8 cellular contexts compared by ENCODE assay signal in the genomic region with DNA sequence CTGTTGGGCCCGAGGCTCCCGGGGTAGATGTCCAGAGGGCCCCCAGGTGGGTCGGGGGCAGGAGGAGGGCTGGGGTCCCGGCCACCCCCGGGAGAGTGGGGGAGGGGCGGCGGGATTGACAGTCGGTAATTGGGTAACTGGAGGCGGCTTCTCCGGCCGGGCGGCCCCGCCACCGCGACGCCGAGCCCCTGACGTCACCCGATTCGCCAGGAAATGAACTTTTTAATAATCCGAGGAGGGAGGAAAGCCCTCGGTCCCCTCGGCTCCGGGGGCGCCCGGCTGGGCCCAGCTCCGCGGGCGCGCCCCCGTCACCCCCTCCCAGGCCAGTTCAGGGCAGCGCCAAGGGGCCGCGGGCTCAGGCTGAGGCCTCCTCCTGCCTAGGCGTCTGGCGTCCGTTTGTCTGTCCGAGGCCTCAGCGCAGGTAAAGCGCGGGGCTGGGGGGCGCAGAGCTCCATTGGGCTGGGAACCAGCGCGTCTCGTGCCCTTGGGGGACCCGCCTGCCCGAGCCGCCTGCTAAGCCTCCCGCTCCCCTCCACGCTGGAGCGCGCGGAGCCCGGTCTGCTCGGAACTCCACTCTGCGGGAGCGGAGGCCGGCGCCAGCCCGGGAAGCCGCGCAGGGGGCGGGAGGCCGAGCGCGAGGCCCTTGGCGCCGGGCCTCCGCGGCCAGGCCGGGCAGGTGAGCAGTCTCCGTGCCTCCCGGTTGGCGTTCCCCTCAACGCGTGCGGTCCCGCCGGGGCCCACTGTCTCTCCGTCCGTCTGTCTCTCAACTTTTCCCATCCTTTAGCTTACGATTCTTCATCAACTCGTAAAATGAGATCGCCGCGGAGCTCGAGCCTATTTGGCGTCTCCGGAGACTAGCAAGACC. TPM values are rescaled to one million over a fixed set of nuclear protein-coding genes. Genes with fewer than 3 reads are reported as not detected.
DNase-seq lines count a peak whose midpoint lies in the region; ATAC-seq and TF ChIP-seq lines count a peak whose summit lies in the region.

No MANE protein-coding gene starts in this region.

- no peak overlapping the region for H3K4ac ChIP-seq in mesendoderm (ENCODE audit: low read depth, low read length)

- ATAC-seq in SK-N-SH treated with all-trans-retinoic acid at 6 μM for 48 hours (peak; percentile 12), HG03045 (IDR thresholded peaks at IDR 0.05; ENCODE audit: unreplicated experiment) (no peak), HG03442 (IDR thresholded peaks at IDR 0.05; ENCODE audit: unreplicated experiment) (no peak)

- no peak overlapping the region for H4K8ac ChIP-seq in mesendoderm (ENCODE audit: low read depth, low read length)

- H3K9me3 ChIP-seq in BLaER1 treated with 17β-estradiol and CSF1 and Interleukin-3, amounts not matched to agents 10 nM and 100 nM (replicated peaks in 1 of 11), result no peaks in the 10 kb centered on the region; a peak in 1 of 22 replicates

- no peak for TF ChIP-seq CTCF in HL-60 (IDR thresholded peaks at IDR 0.05; ENCODE audit: insufficient read depth, low read length)

- no CpG with 5 or more reads among the region's 89 CpGs for WGBS in mesendoderm (ENCODE audit: extremely low coverage, insufficient coverage, low lambda C conversion rate)

- no peak overlapping the region for H2BK5ac ChIP-seq in mesendoderm (ENCODE audit: low read length)

- H3K27me3 ChIP-seq in BLaER1 treated with 17β-estradiol and CSF1 and Interleukin-3, amounts not matched to agents 10 nM and 100 nM, result peaks cover 100% of the 10 kb centered on the region in 11 experiments
- no peaks in the 10 kb centered on the region for H3K27me3 ChIP-seq in HL-60 (ENCODE audit: insufficient read depth, poor library complexity, severe bottlenecking)
- peaks cover 51% of the 10 kb centered on the region for H3K27me3 ChIP-seq in mesendoderm (ENCODE audit: insufficient read depth, low read length, poor library complexity)

- peaks cover 4 to 100% (median 98%) of the 10 kb centered on the region in 11 experiments; a peak in 20 of 22 replicates for H4K20me1 ChIP-seq in BLaER1 treated with 17β-estradiol and CSF1 and Interleukin-3, amounts not matched to agents 10 nM and 100 nM

- peak overlapping the region; percentile 87 for H3K23ac ChIP-seq in mesendoderm (ENCODE audit: low read length)

- DNase-seq in HL-60 (ENCODE audit: low read depth in 1 of 2, low spot score in 1 of 2), result peak in 1 of 2 experiments; percentile 48
- peak; percentile 72 for DNase-seq in dermis blood vessel endothelial cell
- peak; percentile 79 for DNase-seq in mesendoderm
- peak; percentile 87 for DNase-seq in ureter (ENCODE audit: low spot score)

- no peaks in the 10 kb centered on the region for H3K79me1 ChIP-seq in mesendoderm (ENCODE audit: low read length)

- H3K56ac ChIP-seq in mesendoderm (ENCODE audit: low read length), result peak overlapping the region; percentile 89

- peak overlapping the region; percentile 70 to 99 (median 89) for H3K4me2 ChIP-seq in BLaER1 treated with 17β-estradiol and CSF1 and Interleukin-3, amounts not matched to agents 10 nM and 100 nM
- H3K4me2 ChIP-seq in mesendoderm (ENCODE audit: low read length), result peak overlapping the region; percentile 89

- H3K36me3 ChIP-seq in BLaER1 treated with 17β-estradiol and CSF1 and Interleukin-3, amounts not matched to agents 10 nM and 100 nM, result no peaks in the 10 kb centered on the region
- H3K36me3 ChIP-seq in mesendoderm (ENCODE audit: control insufficient read depth, insufficient read depth, low read length), result no peaks in the 10 kb centered on the region

- H3K79me2 ChIP-seq in mesendoderm (ENCODE audit: control insufficient read depth, insufficient read depth, low read length), result no peaks in the 10 kb centered on the region

- H3K27ac ChIP-seq in BLaER1 treated with 17β-estradiol and CSF1 and Interleukin-3, amounts not matched to agents 10 nM and 100 nM, result 0 out of 22 replicates have a peak overlapping the region, but pooled peaks of 1 of the 11 experiments have one; percentile 1
- H3K27ac ChIP-seq in HL-60 (replicated peaks) (peak overlapping the region; percentile 60), mesendoderm (ENCODE audit: low read depth, low read length) (no peak overlapping the region)

- peak overlapping the region; percentile 43 for H3K18ac ChIP-seq in mesendoderm (ENCODE audit: low read length)

- H2BK120ac ChIP-seq in mesendoderm (ENCODE audit: low read depth, low read length), result no peak overlapping the region

- no peak overlapping the region for H2BK15ac ChIP-seq in mesendoderm (replicated peaks; ENCODE audit: low read depth)

- no peak overlapping the region for H4K5ac ChIP-seq in mesendoderm (ENCODE audit: low read length)

- H3K4me3 ChIP-seq in BLaER1 treated with 17β-estradiol and CSF1 and Interleukin-3, amounts not matched to agents 10 nM and 100 nM, result peak overlapping the region; percentile 41 to 68 (median 52)
- H3K4me3 ChIP-seq in HL-60 (replicated peaks; ENCODE audit: insufficient read depth, low read length) (peak overlapping the region; percentile 52), mesendoderm (ENCODE audit: low read length) (peak overlapping the region; percentile 24)

- peak overlapping the region in 6 of 11 experiments; percentile 25 to 56 (median 37); a peak in 8 of 22 replicates for H3K9ac ChIP-seq in BLaER1 treated with 17β-estradiol and CSF1 and Interleukin-3, amounts not matched to agents 10 nM and 100 nM
- H3K9ac ChIP-seq in mesendoderm (ENCODE audit: low read length), result peak overlapping the region; percentile 70

- H2AK5ac ChIP-seq in mesendoderm (ENCODE audit: low read length), result no peak overlapping the region

- H3K4me1 ChIP-seq in BLaER1 treated with 17β-estradiol and CSF1 and Interleukin-3, amounts not matched to agents 10 nM and 100 nM, result peaks cover 39 to 58% (median 49%) of the 10 kb centered on the region in 10 experiments
- H3K4me1 ChIP-seq in mesendoderm (ENCODE audit: control insufficient read depth, low read depth, low read length), result peaks cover 6% of the 10 kb centered on the region

TF ChIP-seq in SK-N-SH treated with all-trans-retinoic acid at 6 μM for 48 hours, 23 proteins besides CTCF, POLR2A, EP300 and RAD21:
- TF ChIP-seq ZC3H10 (CRISPR knock-in tag; IDR thresholded peaks at IDR 0.05) (no peak), ARNTL (CRISPR knock-in tag; IDR thresholded peaks at IDR 0.05; ENCODE audit: borderline replicate concordance, low read depth) (no peak), ZFP3 (CRISPR knock-in tag; IDR thresholded peaks at IDR 0.05) (no peak), BACH2 (CRISPR knock-in tag; IDR thresholded peaks at IDR 0.05; ENCODE audit: borderline replicate concordance) (no peak), OSR1 (CRISPR knock-in tag; IDR thresholded peaks at IDR 0.05) (no peak), ZNF8 (CRISPR knock-in tag; IDR thresholded peaks at IDR 0.05) (no peak), SNAI2 (CRISPR knock-in tag; IDR thresholded peaks at IDR 0.05) (no peak)
- TF ChIP-seq, protein P1, sequence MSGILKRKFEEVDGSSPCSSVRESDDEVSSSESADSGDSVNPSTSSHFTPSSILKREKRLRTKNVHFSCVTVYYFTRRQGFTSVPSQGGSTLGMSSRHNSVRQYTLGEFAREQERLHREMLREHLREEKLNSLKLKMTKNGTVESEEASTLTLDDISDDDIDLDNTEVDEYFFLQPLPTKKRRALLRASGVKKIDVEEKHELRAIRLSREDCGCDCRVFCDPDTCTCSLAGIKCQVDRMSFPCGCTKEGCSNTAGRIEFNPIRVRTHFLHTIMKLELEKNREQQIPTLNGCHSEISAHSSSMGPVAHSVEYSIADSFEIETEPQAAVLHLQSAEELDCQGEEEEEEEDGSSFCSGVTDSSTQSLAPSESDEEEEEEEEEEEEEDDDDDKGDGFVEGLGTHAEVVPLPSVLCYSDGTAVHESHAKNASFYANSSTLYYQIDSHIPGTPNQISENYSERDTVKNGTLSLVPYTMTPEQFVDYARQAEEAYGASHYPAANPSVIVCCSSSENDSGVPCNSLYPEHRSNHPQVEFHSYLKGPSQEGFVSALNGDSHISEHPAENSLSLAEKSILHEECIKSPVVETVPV (CRISPR knock-in tag; IDR thresholded peaks at IDR 0.05), result no peak
- TF ChIP-seq, protein P2, sequence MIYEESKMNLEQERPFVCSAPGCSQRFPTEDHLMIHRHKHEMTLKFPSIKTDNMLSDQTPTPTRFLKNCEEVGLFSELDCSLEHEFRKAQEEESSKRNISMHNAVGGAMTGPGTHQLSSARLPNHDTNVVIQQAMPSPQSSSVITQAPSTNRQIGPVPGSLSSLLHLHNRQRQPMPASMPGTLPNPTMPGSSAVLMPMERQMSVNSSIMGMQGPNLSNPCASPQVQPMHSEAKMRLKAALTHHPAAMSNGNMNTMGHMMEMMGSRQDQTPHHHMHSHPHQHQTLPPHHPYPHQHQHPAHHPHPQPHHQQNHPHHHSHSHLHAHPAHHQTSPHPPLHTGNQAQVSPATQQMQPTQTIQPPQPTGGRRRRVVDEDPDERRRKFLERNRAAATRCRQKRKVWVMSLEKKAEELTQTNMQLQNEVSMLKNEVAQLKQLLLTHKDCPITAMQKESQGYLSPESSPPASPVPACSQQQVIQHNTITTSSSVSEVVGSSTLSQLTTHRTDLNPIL (CRISPR knock-in tag; IDR thresholded peaks at IDR 0.05; ENCODE audit: low read depth), result no peak

RNA-seq across cellular contexts. Expression of a gene that starts 3.8 kb away (rescaled TPM):
- total RNA-seq in dermis blood vessel endothelial cell (12.9 and 25.0 TPM in 2 replicates), ureter (57.8 TPM)
- polyA plus RNA-seq in mesendoderm (2013, experiment 1 of 2), result 0.80 TPM
- polyA plus RNA-seq in mesendoderm (2013, experiment 2 of 2), result 0.69 TPM

RNA-seq across cellular contexts. Expression of a gene that starts 22.5 kb away (rescaled TPM):
- total RNA-seq in dermis blood vessel endothelial cell, result not detected in 2 replicates
- polyA plus RNA-seq in mesendoderm (2013, experiment 1 of 2), result not detected
- polyA plus RNA-seq in mesendoderm (2013, experiment 2 of 2), result not detected
- not detected for total RNA-seq in ureter
